17 cellular contexts compared by ENCODE assay signal in genomic region chr9:91127653-91128052, GRCh38.
DNase-seq lines count a peak whose midpoint lies in the region; ATAC-seq and TF ChIP-seq lines count a peak whose summit lies in the region.
"Had no signal": no experiment of that assay in that cellular context is flagged by ENCODE, and none has a peak within 500 bp of the region (broad histone marks: within the 10 kb centered on the region; RNA-seq: fewer than 3 reads in every experiment).

No MANE protein-coding gene starts in this region.

- H3K36me3 ChIP-seq in GM23248 (ENCODE audit: low read depth) (no peaks in the 10 kb centered on the region), PC-3 (ENCODE audit: low read depth, low read length) (no peaks in the 10 kb centered on the region), suprapubic skin (no peaks in the 10 kb centered on the region)

- H3K4me3 ChIP-seq in GM23248 = no peak overlapping the region
- no peak overlapping the region for H3K4me3 ChIP-seq in PC-3 (ENCODE audit: low read length)
- H3K4me3 ChIP-seq in astrocyte of the spinal cord (ENCODE audit: low read depth, low read length) = no peak overlapping the region
- no peak overlapping the region for H3K4me3 ChIP-seq in suprapubic skin
- H3K4me3 ChIP-seq: A549, BLaER1, SK-N-MC had no signal

- H3F3A ChIP-seq in GM23248 (ENCODE audit: insufficient read depth) (peaks cover 23% of the 10 kb centered on the region), PC-3 (ENCODE audit: low read length, unreplicated experiment) (peaks cover 3% of the 10 kb centered on the region)

- intact Hi-C loops in PC-3 (cut with micrococcal nuclease) (no loop called here), Right ventricle myocardium superior (cut with DNase I) (no loop called here)

- no TSS peak for BruUV-seq in PC-3 (replicated peaks; lab: Mats Ljungman, UMichigan)

- ATAC-seq in PC-3 (peak; percentile 54), foreskin keratinocyte (peak; percentile 70), Right ventricle myocardium superior (ENCODE audit: poor library complexity) (no peak)
- ATAC-seq: A549, Right ventricle myocardium inferior had no signal

- peaks cover 31% of the 10 kb centered on the region for H3K4me1 ChIP-seq in GM23248 (ENCODE audit: insufficient read depth)
- peaks cover 32% of the 10 kb centered on the region for H3K4me1 ChIP-seq in PC-3 (ENCODE audit: insufficient read depth, low read length)
- H3K4me1 ChIP-seq in foreskin keratinocyte = peaks cover 14% of the 10 kb centered on the region
- peaks cover 14% of the 10 kb centered on the region for H3K4me1 ChIP-seq in suprapubic skin
- H3K4me1 ChIP-seq: BLaER1 had no signal

- in situ Hi-C loops in GM23248 (cut with MboI) = no loop called here
- in situ Hi-C loops in astrocyte of the spinal cord (cut with HindIII; ENCODE audit: low sequenced_read_pairs) = no loop called here

- H3K27ac ChIP-seq in GM23248 (no peak overlapping the region), PC-3 (ENCODE audit: low read length) (0 out of 2 replicates have a peak overlapping the region, but pooled peaks have one; percentile 16), foreskin keratinocyte (no peak overlapping the region), suprapubic skin (no peak overlapping the region)
- H3K27ac ChIP-seq: A549, BLaER1, SK-N-MC had no signal

- no peaks in the 10 kb centered on the region for H3K79me2 ChIP-seq in GM23248 (ENCODE audit: insufficient read depth)
- H3K79me2 ChIP-seq in PC-3 (ENCODE audit: low read length) = no peaks in the 10 kb centered on the region

- H2AFZ ChIP-seq in GM23248 (no peak overlapping the region), PC-3 (ENCODE audit: low read length) (no peak overlapping the region)

- no peaks in the 10 kb centered on the region for H3K27me3 ChIP-seq in GM23248 (replicated peaks; ENCODE audit: insufficient read depth)
- no peaks in the 10 kb centered on the region for H3K27me3 ChIP-seq in PC-3 (ENCODE audit: low read length)
- no peaks in the 10 kb centered on the region for H3K27me3 ChIP-seq in foreskin keratinocyte
- no peaks in the 10 kb centered on the region for H3K27me3 ChIP-seq in suprapubic skin
- H3K27me3 ChIP-seq: BLaER1 had no signal

- DNase-seq in GM23248 (peak; percentile 68), PC-3 (peak; percentile 62), astrocyte of the spinal cord (ENCODE audit: low read depth, low spot score) (peak; percentile 40), foreskin keratinocyte (peak in 1 of 2 donors; percentile 59), hypothalamus (lab: John Stamatoyannopoulos, UW) (no peak), suprapubic skin (ENCODE audit: low spot score in 2 of 2) (no peak), Right ventricle myocardium superior (no peak), NCI-H69 (lab: John Stamatoyannopoulos, UW) (no peak)
- DNase-seq: CD4-positive, alpha-beta memory T cell; DMS53; NCI-H1694 treated with DMSO at 0.1 percent for 48 hours; NCI-H2227 treated with DMSO at 0.1 percent for 48 hours; NCI-H524 treated with DMSO at 0.1 percent for 48 hours had no signal

- no peak for TF ChIP-seq POLR2A in suprapubic skin (IDR thresholded peaks at IDR 0.05)

- H3K4me2 ChIP-seq in GM23248 (ENCODE audit: unreplicated experiment) (no peak overlapping the region), PC-3 (ENCODE audit: low read length) (0 out of 2 replicates have a peak overlapping the region, but pooled peaks have one; percentile 19)
- H3K4me2 ChIP-seq: A549, BLaER1 had no signal

- H4K20me1 ChIP-seq in GM23248 (ENCODE audit: insufficient read depth) (no peaks in the 10 kb centered on the region), PC-3 (ENCODE audit: low read length) (no peaks in the 10 kb centered on the region)
- H4K20me1 ChIP-seq: BLaER1 had no signal

- H3K9ac ChIP-seq in GM23248 = no peak overlapping the region
- H3K9ac ChIP-seq in PC-3 (ENCODE audit: low read length) = no peak overlapping the region
- H3K9ac ChIP-seq: BLaER1 had no signal

- CTCF ChIA-PET in PC-3 (lab: Charles Lee) = interaction anchor here (0.6 kb wide), 1 partner anchor 142 kb away, joined by 9 read pairs; no protein-coding TSS in a partner anchor

- no peaks in the 10 kb centered on the region for H3K9me2 ChIP-seq in GM23248 (ENCODE audit: insufficient read depth)
- no peaks in the 10 kb centered on the region for H3K9me2 ChIP-seq in PC-3 (replicated peaks; ENCODE audit: low read length)

- no peaks in the 10 kb centered on the region for H3K9me3 ChIP-seq in GM23248 (ENCODE audit: low read depth)
- no peaks in the 10 kb centered on the region for H3K9me3 ChIP-seq in PC-3 (ENCODE audit: low read length)
- H3K9me3 ChIP-seq in suprapubic skin = no peaks in the 10 kb centered on the region
- H3K9me3 ChIP-seq: A549 had no signal

- TF ChIP-seq EP300 in suprapubic skin (IDR thresholded peaks at IDR 0.05) = no peak

- POLR2A ChIA-PET in PC-3 (lab: Charles Lee; ENCODE audit: unreplicated experiment) = no interaction called here

- WGBS in GM23248 (ENCODE audit: low coverage in 1 of 2, low lambda C conversion rate in 2 of 2, missing lambda C conversion rate in 2 of 2), 2 experiments = 96% methylated on average over 1 of the region's 1 CpG
- WGBS in suprapubic skin = 100% methylated on average over 1 of the region's 1 CpG

- TF ChIP-seq CTCF in PC-3 (conservative IDR thresholded peaks at IDR 0.05; ENCODE audit: low read depth, low read length) = no peak
- no peak for TF ChIP-seq CTCF in astrocyte of the spinal cord (IDR thresholded peaks at IDR 0.05; ENCODE audit: low read depth, low read length)
- TF ChIP-seq CTCF in foreskin keratinocyte (conservative IDR thresholded peaks at IDR 0.05) = no peak
- no peak for TF ChIP-seq CTCF in suprapubic skin (IDR thresholded peaks at IDR 0.05)

Comparison
In these comparisons a context has a peak if more than half of its experiments do, and no peak if none do; other contexts are left out.
1. DNase-seq: peak in GM23248 (single experiment), PC-3 (single experiment) and astrocyte of the spinal cord (single experiment); none in hypothalamus (0 of 51), suprapubic skin (0 of 2), Right ventricle myocardium superior (single experiment) and NCI-H69 (single experiment).